Comparison of ENCODE assay signal across 15 cellular contexts in the genomic region with DNA sequence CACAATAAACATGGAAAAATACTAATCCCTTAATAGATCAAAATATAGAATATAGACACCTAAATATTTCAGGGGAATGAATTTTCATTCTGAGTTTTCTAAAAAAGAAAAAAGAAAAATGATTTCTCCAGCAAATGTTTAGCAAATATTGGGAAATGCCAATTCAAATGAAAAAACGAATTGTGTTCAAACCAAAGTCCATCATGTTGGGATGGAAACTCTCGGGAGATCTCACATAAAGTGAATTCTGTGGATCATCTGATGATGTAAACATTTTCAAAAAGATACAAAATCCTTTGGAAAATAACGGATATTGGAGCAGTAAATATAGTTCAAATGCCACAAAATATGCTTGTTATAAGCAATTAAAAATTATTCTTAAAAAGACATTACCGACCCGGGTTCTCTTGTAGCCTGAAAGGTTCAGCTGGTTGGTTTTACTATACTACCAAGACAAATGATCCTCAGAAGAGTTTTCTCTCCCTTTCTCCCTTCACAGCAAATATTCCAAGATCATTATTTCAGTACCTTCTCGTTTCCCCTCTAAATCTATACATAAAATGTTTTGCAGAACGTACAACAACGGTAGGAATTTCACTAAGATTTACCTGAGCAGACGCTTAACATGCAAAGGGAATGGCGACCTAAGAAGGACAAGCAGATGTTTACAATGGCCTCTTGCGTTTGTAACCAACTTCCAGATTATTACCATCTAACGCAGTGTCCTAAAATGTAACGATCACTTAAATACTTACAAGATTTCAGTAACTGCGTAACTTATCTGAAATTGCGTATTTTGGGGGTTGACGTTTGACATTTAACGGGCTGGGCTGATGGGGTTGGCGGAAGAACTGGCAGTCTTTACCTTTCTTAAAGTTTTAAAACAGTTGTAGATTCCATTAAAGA. TPM values are rescaled to one million over a fixed set of nuclear protein-coding genes. Genes with fewer than 3 reads are reported as not detected.
DNase-seq lines count a peak whose midpoint lies in the region; ATAC-seq and TF ChIP-seq lines count a peak whose summit lies in the region.
"Had no signal": no experiment of that assay in that cellular context is flagged by ENCODE, and none has a peak within 500 bp of the region (broad histone marks: within the 10 kb centered on the region; RNA-seq: fewer than 3 reads in every experiment).

No MANE protein-coding gene starts in this region.

- H3K27me3 ChIP-seq in BJ (ENCODE audit: control insufficient read depth, insufficient read depth, low read length) (no peaks in the 10 kb centered on the region), iPS-15b (ENCODE audit: control insufficient read depth, insufficient read depth, low read length) (peaks cover 94% of the 10 kb centered on the region)

- POLR2A ChIA-PET in BJ (lab: Charles Lee) = no interaction called here

- peaks cover 5% of the 10 kb centered on the region for H3K36me3 Mint-ChIP-seq in activated CD4-positive, alpha-beta T cell treated with anti-CD3 and anti-CD28 coated beads, Interleukin-2, amount 10 ng/mL, durations not matched to agents 24 days and 14 days (ENCODE audit: low read depth)
- H3K36me3 Mint-ChIP-seq: stimulated activated memory B cell treated with anti-CD40 and anti-IgM and Interleukin-4, amounts not matched to agents 10 μg/mL and 1 μg/mL and 100 μg/mL, for 72 hours had no signal

- ATAC-seq in sciatic nerve = no peak
- no peak for ATAC-seq in HG02981 (IDR thresholded peaks at IDR 0.05; ENCODE audit: unreplicated experiment)
- ATAC-seq: stimulated activated memory B cell treated with anti-CD40 and anti-IgM and Interleukin-4, amounts not matched to agents 10 μg/mL and 1 μg/mL and 100 μg/mL, for 72 hours had no signal

- no peaks in the 10 kb centered on the region for H3K9me3 Mint-ChIP-seq in activated CD4-positive, alpha-beta T cell treated with anti-CD3 and anti-CD28 coated beads, Interleukin-2, amount 10 ng/mL, durations not matched to agents 24 days and 14 days
- H3K9me3 Mint-ChIP-seq: activated CD4-positive, alpha-beta memory T cell treated with anti-CD3 and anti-CD28 coated beads for 36 hours; stimulated activated memory B cell treated with anti-CD40 and anti-IgM and Interleukin-4, amounts not matched to agents 10 μg/mL and 1 μg/mL and 100 μg/mL, for 72 hours had no signal

- H3K4me3 Mint-ChIP-seq in activated CD4-positive, alpha-beta T cell treated with anti-CD3 and anti-CD28 coated beads, Interleukin-2, amount 10 ng/mL, durations not matched to agents 24 days and 14 days = no peak overlapping the region
- H3K4me3 Mint-ChIP-seq: activated CD4-positive, alpha-beta memory T cell treated with anti-CD3 and anti-CD28 coated beads for 36 hours; stimulated activated memory B cell treated with anti-CD40 and anti-IgM and Interleukin-4, amounts not matched to agents 10 μg/mL and 1 μg/mL and 100 μg/mL, for 72 hours had no signal

- DNase-seq in BJ (ENCODE audit: low read depth) = no peak
- DNase-seq in LoVo (ENCODE audit: low spot score) = peak; percentile 47
- no peak for DNase-seq in sciatic nerve (ENCODE audit: low spot score)
- no peak for DNase-seq in activated CD4-positive, alpha-beta T cell treated with anti-CD3 and anti-CD28 coated beads, Interleukin-2, amount 10 ng/mL, durations not matched to agents 24 days and 14 days
- DNase-seq: activated gamma-delta T cell treated with Interleukin-2 at 50 U/mL for 16 hours; AML-193; NCI-H524 treated with DMSO at 0.1 percent for 48 hours; stimulated activated CD4-positive, alpha-beta T cell treated with anti-CD3 and anti-CD28 coated beads, Interleukin-4, amount 100 ng/mL, for 1 hour had no signal

- peaks cover 11% of the 10 kb centered on the region for H3K4me1 Mint-ChIP-seq in activated CD4-positive, alpha-beta T cell treated with anti-CD3 and anti-CD28 coated beads, Interleukin-2, amount 10 ng/mL, durations not matched to agents 24 days and 14 days

- H3K36me3 ChIP-seq in BJ (ENCODE audit: control insufficient read depth, insufficient read depth, low read length) = peaks cover 2% of the 10 kb centered on the region; the same call in 1 of the 2 replicates
- no peaks in the 10 kb centered on the region for H3K36me3 ChIP-seq in iPS-15b (ENCODE audit: control insufficient read depth, insufficient read depth, low read length)
- H3K36me3 ChIP-seq: Peyer's patch had no signal

- CTCF ChIA-PET in BJ (lab: Yijun Ruan, JAX) = interaction anchor here (0.6 to 4.1 kb wide), 5 partner anchors 13 to 873 kb away, joined by 3 to 23 read pairs (median 3); a partner anchor contains a TSS

- peak overlapping the region; percentile 55 for H3K4me3 ChIP-seq in BJ (ENCODE audit: low read depth, low read length)
- H3K4me3 ChIP-seq in iPS-15b (ENCODE audit: low read depth, low read length) = peak overlapping the region; percentile 10
- H3K4me3 ChIP-seq: dorsolateral prefrontal cortex, Peyer's patch had no signal

- H3K27ac Mint-ChIP-seq in activated CD4-positive, alpha-beta T cell treated with anti-CD3 and anti-CD28 coated beads, Interleukin-2, amount 10 ng/mL, durations not matched to agents 24 days and 14 days = no peak overlapping the region
- H3K27ac Mint-ChIP-seq: activated CD4-positive, alpha-beta memory T cell treated with anti-CD3 and anti-CD28 coated beads for 36 hours; stimulated activated memory B cell treated with anti-CD40 and anti-IgM and Interleukin-4, amounts not matched to agents 10 μg/mL and 1 μg/mL and 100 μg/mL, for 72 hours had no signal

- TF ChIP-seq CTCF in BJ (IDR thresholded peaks at IDR 0.05; ENCODE audit: insufficient read depth, low read depth, low read length) = no peak

- H3K27me3 Mint-ChIP-seq in activated CD4-positive, alpha-beta T cell treated with anti-CD3 and anti-CD28 coated beads, Interleukin-2, amount 10 ng/mL, durations not matched to agents 24 days and 14 days = peaks cover 77% of the 10 kb centered on the region

- H3K9ac ChIP-seq in iPS-15b (ENCODE audit: low read depth, low read length) = no peak overlapping the region

- no peaks in the 10 kb centered on the region for H3K9me3 ChIP-seq in iPS-15b (ENCODE audit: control insufficient read depth, insufficient read depth, low read length)

- intact Hi-C loops in sciatic nerve (cut with DNase I) = loop anchor here (2.0 to 10.0 kb wide), 2 partner anchors 579 to 827 kb away; no protein-coding TSS in a partner anchor
- intact Hi-C loops in activated CD4-positive, alpha-beta T cell treated with anti-CD3 and anti-CD28 coated beads, Interleukin-2, amount 10 ng/mL, durations not matched to agents 24 days and 14 days (cut with micrococcal nuclease) = loop anchor here (2.0 to 5.0 kb wide), 7 partner anchors 13 to 900 kb away; a partner anchor contains a TSS

- H3K4me1 ChIP-seq in iPS-15b (ENCODE audit: control insufficient read depth, insufficient read depth, low read length) = no peaks in the 10 kb centered on the region

RNA-seq across cellular contexts. Expression of a gene that starts 2.5 kb away (rescaled TPM):
- 4.6 and 9.2 TPM in 2 replicates for polyA plus RNA-seq in BJ (2011; rRNA removed)
- 4.9 and 5.7 TPM in 2 replicates for polyA minus RNA-seq in BJ (2011; rRNA and poly(A)+ RNA removed)
- total RNA-seq in sciatic nerve = 0.18 TPM
- total RNA-seq in activated CD4-positive, alpha-beta T cell treated with anti-CD3 and anti-CD28 coated beads, Interleukin-2, amount 10 ng/mL, durations not matched to agents 24 days and 14 days = not detected in 2 replicates
- total RNA-seq: activated CD4-positive, alpha-beta memory T cell treated with anti-CD3 and anti-CD28 coated beads for 36 hours; Peyer's patch; T-helper 2 cell treated with Interferon-gamma antibody and Interleukin-4, amounts not matched to agents 100 ng/mL and 5 ng/mL, for 36 hours had no signal

RNA-seq across cellular contexts. Expression of a gene that starts 12.4 kb away (rescaled TPM):
- polyA plus RNA-seq in BJ (2011; rRNA removed) = 27.7 and 34.0 TPM in 2 replicates
- polyA minus RNA-seq in BJ (2011; rRNA and poly(A)+ RNA removed) = 8.4 and 15.0 TPM in 2 replicates
- total RNA-seq in sciatic nerve = 1.3 TPM
- total RNA-seq in activated CD4-positive, alpha-beta T cell treated with anti-CD3 and anti-CD28 coated beads, Interleukin-2, amount 10 ng/mL, durations not matched to agents 24 days and 14 days = not detected in 2 replicates
- total RNA-seq: activated CD4-positive, alpha-beta memory T cell treated with anti-CD3 and anti-CD28 coated beads for 36 hours; dorsolateral prefrontal cortex; Peyer's patch; T-helper 2 cell treated with Interferon-gamma antibody and Interleukin-4, amounts not matched to agents 100 ng/mL and 5 ng/mL, for 36 hours had no signal

RNA-seq across cellular contexts. Expression of a gene that starts 23.3 kb away (rescaled TPM):
- 54.7 and 59.6 TPM in 2 replicates for polyA plus RNA-seq in BJ (2011; rRNA removed)
- polyA minus RNA-seq in BJ (2011; rRNA and poly(A)+ RNA removed) = 32.3 and 43.4 TPM in 2 replicates
- total RNA-seq in sciatic nerve = 11.2 TPM
- not detected in 2 replicates for total RNA-seq in activated CD4-positive, alpha-beta T cell treated with anti-CD3 and anti-CD28 coated beads, Interleukin-2, amount 10 ng/mL, durations not matched to agents 24 days and 14 days
- total RNA-seq: activated CD4-positive, alpha-beta memory T cell treated with anti-CD3 and anti-CD28 coated beads for 36 hours; T-helper 2 cell treated with Interferon-gamma antibody and Interleukin-4, amounts not matched to agents 100 ng/mL and 5 ng/mL, for 36 hours had no signal

RNA-seq across cellular contexts. Expression of a gene that starts 32.1 kb away (rescaled TPM):
- polyA plus RNA-seq in BJ (2011; rRNA removed) = 12.6 and 15.0 TPM in 2 replicates
- 1.4 and 3.4 TPM in 2 replicates for polyA minus RNA-seq in BJ (2011; rRNA and poly(A)+ RNA removed)
- 7.1 TPM for total RNA-seq in sciatic nerve
- not detected in 2 replicates for total RNA-seq in activated CD4-positive, alpha-beta T cell treated with anti-CD3 and anti-CD28 coated beads, Interleukin-2, amount 10 ng/mL, durations not matched to agents 24 days and 14 days
- total RNA-seq: dorsolateral prefrontal cortex; T-helper 2 cell treated with Interferon-gamma antibody and Interleukin-4, amounts not matched to agents 100 ng/mL and 5 ng/mL, for 36 hours had no signal

RNA-seq across cellular contexts. Expression of a gene that starts 40.9 kb away (rescaled TPM):
- polyA plus RNA-seq in BJ (2011; rRNA removed) = 3.8 and 4.4 TPM in 2 replicates
- polyA minus RNA-seq in BJ (2011; rRNA and poly(A)+ RNA removed) = 1.4 and 2.3 TPM in 2 replicates
- total RNA-seq in sciatic nerve = 6.2 TPM
- not detected in 2 replicates for total RNA-seq in activated CD4-positive, alpha-beta T cell treated with anti-CD3 and anti-CD28 coated beads, Interleukin-2, amount 10 ng/mL, durations not matched to agents 24 days and 14 days
- total RNA-seq: activated CD4-positive, alpha-beta memory T cell treated with anti-CD3 and anti-CD28 coated beads for 36 hours; dorsolateral prefrontal cortex; T-helper 2 cell treated with Interferon-gamma antibody and Interleukin-4, amounts not matched to agents 100 ng/mL and 5 ng/mL, for 36 hours had no signal

Comparison
In these comparisons a context has a peak if more than half of its experiments do, and no peak if none do; other contexts are left out.
1. RNA of a gene that starts 23.3 kb away (total RNA-seq): 11.2 TPM in sciatic nerve (single experiment); not detected in activated CD4-positive, alpha-beta T cell treated with anti-CD3 and anti-CD28 coated beads, Interleukin-2, amount 10 ng/mL, durations not matched to agents 24 days and 14 days; every median in the first group is over 10 times any median in the second.